ENCODE assay signal across 8 cellular contexts in the genomic region with DNA sequence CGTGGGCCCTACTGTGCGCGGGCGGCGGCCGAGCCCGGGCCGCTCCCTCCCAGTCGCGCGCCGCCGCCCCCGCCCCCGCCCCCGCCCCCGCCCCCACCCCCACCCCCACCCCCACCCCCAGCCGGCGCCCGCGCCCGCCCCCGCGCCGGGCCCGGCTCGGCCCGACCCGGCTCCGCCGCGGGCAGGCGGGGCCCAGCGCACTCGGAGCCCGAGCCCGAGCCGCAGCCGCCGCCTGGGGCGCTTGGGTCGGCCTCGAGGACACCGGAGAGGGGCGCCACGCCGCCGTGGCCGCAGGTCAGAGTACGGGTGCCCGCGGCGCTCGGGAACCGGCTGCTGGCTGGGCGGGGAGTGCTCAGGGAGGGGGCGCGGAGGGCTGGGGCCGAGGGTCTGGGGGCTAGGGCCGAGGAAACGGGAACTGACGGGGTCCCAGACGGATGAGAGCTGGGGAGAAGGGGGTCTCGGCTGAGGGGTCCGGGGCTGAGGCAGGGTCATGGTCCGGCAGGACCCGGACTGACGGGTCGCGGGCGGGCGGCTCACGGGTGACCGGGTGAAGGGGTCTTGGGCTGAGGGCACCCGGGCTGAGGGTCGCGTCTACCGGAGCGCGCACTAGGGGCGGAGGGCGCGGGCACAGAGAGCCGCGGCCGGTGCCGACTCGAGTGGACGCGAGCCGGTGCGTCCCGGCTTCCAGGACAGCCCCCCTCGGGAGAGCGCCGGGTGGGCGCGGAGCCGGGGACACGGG. TPM values are rescaled to one million over a fixed set of nuclear protein-coding genes. Genes with fewer than 3 reads are reported as not detected.
DNase-seq lines count a peak whose midpoint lies in the region; ATAC-seq and TF ChIP-seq lines count a peak whose summit lies in the region.

No MANE protein-coding gene starts in this region.

- peaks cover 4% of the 10 kb centered on the region for H3K9me3 Mint-ChIP-seq in activated CD8-positive, alpha-beta T cell treated with anti-CD3 and anti-CD28 coated beads for 36 hours
- H3K9me3 Mint-ChIP-seq in activated CD8-positive, alpha-beta T cell treated with anti-CD3 and anti-CD28 coated beads, Interleukin-2, amount 10 ng/mL, durations not matched to agents 7 days and 5 days (ENCODE audit: insufficient read depth): no peaks in the 10 kb centered on the region
- no peaks in the 10 kb centered on the region for H3K9me3 Mint-ChIP-seq in T-helper 1 cell treated with Interleukin-12 subunit alpha and Interleukin-12 subunit beta and Interleukin-4 antibody, amounts not matched to agents 30 μg/mL and 1 μg/mL, for 36 hours
- H3K9me3 Mint-ChIP-seq in neural progenitor cell: peaks cover 2% of the 10 kb centered on the region

- H3K27me3 Mint-ChIP-seq in activated CD8-positive, alpha-beta T cell treated with anti-CD3 and anti-CD28 coated beads for 36 hours: peaks cover 52% of the 10 kb centered on the region
- peaks cover 49% of the 10 kb centered on the region for H3K27me3 Mint-ChIP-seq in activated CD8-positive, alpha-beta T cell treated with anti-CD3 and anti-CD28 coated beads, Interleukin-2, amount 10 ng/mL, durations not matched to agents 7 days and 5 days (ENCODE audit: low read depth)
- H3K27me3 Mint-ChIP-seq in T-helper 1 cell treated with Interleukin-12 subunit alpha and Interleukin-12 subunit beta and Interleukin-4 antibody, amounts not matched to agents 30 μg/mL and 1 μg/mL, for 36 hours (ENCODE audit: low read depth): peaks cover 66% of the 10 kb centered on the region
- H3K27me3 Mint-ChIP-seq in neural progenitor cell (ENCODE audit: insufficient read depth, low read depth): peaks cover 25% of the 10 kb centered on the region

- H3K4me2 ChIP-seq in neural progenitor cell: peak overlapping the region; percentile 97

- H4K20me1 ChIP-seq in neural progenitor cell (ENCODE audit: low read depth): peaks cover 4% of the 10 kb centered on the region

- no peak overlapping the region for H3K9ac ChIP-seq in neural progenitor cell

- peak overlapping the region; percentile 73 for H3K4me3 ChIP-seq in neural progenitor cell

- no peaks in the 10 kb centered on the region for H3K79me2 ChIP-seq in neural progenitor cell (ENCODE audit: low read depth)

- H3K27me3 ChIP-seq in neural progenitor cell: peaks cover 92% of the 10 kb centered on the region

- peaks cover 9% of the 10 kb centered on the region for H3K4me1 Mint-ChIP-seq in activated CD8-positive, alpha-beta T cell treated with anti-CD3 and anti-CD28 coated beads for 36 hours (ENCODE audit: low read depth)
- peaks cover 5% of the 10 kb centered on the region for H3K4me1 Mint-ChIP-seq in activated CD8-positive, alpha-beta T cell treated with anti-CD3 and anti-CD28 coated beads, Interleukin-2, amount 10 ng/mL, durations not matched to agents 7 days and 5 days (ENCODE audit: low read depth)
- peaks cover 4% of the 10 kb centered on the region for H3K4me1 Mint-ChIP-seq in T-helper 1 cell treated with Interleukin-12 subunit alpha and Interleukin-12 subunit beta and Interleukin-4 antibody, amounts not matched to agents 30 μg/mL and 1 μg/mL, for 36 hours (ENCODE audit: low read depth)
- peaks cover 5% of the 10 kb centered on the region for H3K4me1 Mint-ChIP-seq in neural progenitor cell

- H3K4me1 ChIP-seq in neural progenitor cell: no peaks in the 10 kb centered on the region

- peak; percentile 57 for ATAC-seq in activated CD8-positive, alpha-beta T cell treated with anti-CD3 and anti-CD28 coated beads for 36 hours
- no peak for ATAC-seq in activated CD8-positive, alpha-beta T cell treated with anti-CD3 and anti-CD28 coated beads, Interleukin-2, amount 10 ng/mL, durations not matched to agents 7 days and 5 days
- ATAC-seq in GM21723 (IDR thresholded peaks at IDR 0.05; ENCODE audit: unreplicated experiment): no peak

- no peaks in the 10 kb centered on the region for H3K9me3 ChIP-seq in neural progenitor cell (ENCODE audit: low read depth)

- peaks cover 1% of the 10 kb centered on the region for H3K36me3 Mint-ChIP-seq in activated CD8-positive, alpha-beta T cell treated with anti-CD3 and anti-CD28 coated beads for 36 hours (ENCODE audit: low read depth)
- no peaks in the 10 kb centered on the region for H3K36me3 Mint-ChIP-seq in activated CD8-positive, alpha-beta T cell treated with anti-CD3 and anti-CD28 coated beads, Interleukin-2, amount 10 ng/mL, durations not matched to agents 7 days and 5 days (ENCODE audit: low read depth)
- H3K36me3 Mint-ChIP-seq in T-helper 1 cell treated with Interleukin-12 subunit alpha and Interleukin-12 subunit beta and Interleukin-4 antibody, amounts not matched to agents 30 μg/mL and 1 μg/mL, for 36 hours (ENCODE audit: low read depth): no peaks in the 10 kb centered on the region
- H3K36me3 Mint-ChIP-seq in neural progenitor cell: no peaks in the 10 kb centered on the region

- intact Hi-C loops in activated CD8-positive, alpha-beta T cell treated with anti-CD3 and anti-CD28 coated beads for 36 hours (cut with micrococcal nuclease): no loop called here

- peak overlapping the region; percentile 54 for H3K4me3 Mint-ChIP-seq in activated CD8-positive, alpha-beta T cell treated with anti-CD3 and anti-CD28 coated beads for 36 hours
- H3K4me3 Mint-ChIP-seq in activated CD8-positive, alpha-beta T cell treated with anti-CD3 and anti-CD28 coated beads, Interleukin-2, amount 10 ng/mL, durations not matched to agents 7 days and 5 days: no peak overlapping the region
- peak overlapping the region; percentile 34 for H3K4me3 Mint-ChIP-seq in T-helper 1 cell treated with Interleukin-12 subunit alpha and Interleukin-12 subunit beta and Interleukin-4 antibody, amounts not matched to agents 30 μg/mL and 1 μg/mL, for 36 hours
- H3K4me3 Mint-ChIP-seq in neural progenitor cell: peak overlapping the region; percentile 89

- peak; percentile 12 for DNase-seq in activated CD8-positive, alpha-beta T cell treated with anti-CD3 and anti-CD28 coated beads for 36 hours
- no peak for DNase-seq in activated CD8-positive, alpha-beta T cell treated with anti-CD3 and anti-CD28 coated beads, Interleukin-2, amount 10 ng/mL, durations not matched to agents 7 days and 5 days
- peak; percentile 43 for DNase-seq in fibroblast of peridontal ligament (ENCODE audit: extremely low read depth)
- DNase-seq in neural progenitor cell (ENCODE audit: low spot score): peak; percentile 78
- DNase-seq in DMS114 treated with DMSO at 0.1 percent for 48 hours (lab: John Stamatoyannopoulos, UW; ENCODE audit: unreplicated experiment): no peak
- no peak for DNase-seq in NAMALWA (ENCODE audit: low spot score)

- POLR2A ChIA-PET in activated CD8-positive, alpha-beta T cell treated with anti-CD3 and anti-CD28 coated beads for 36 hours (lab: Charles Lee): no interaction called here
- POLR2A ChIA-PET in activated CD8-positive, alpha-beta T cell treated with anti-CD3 and anti-CD28 coated beads, Interleukin-2, amount 10 ng/mL, durations not matched to agents 7 days and 5 days (lab: Charles Lee): no interaction called here

- H3K36me3 ChIP-seq in neural progenitor cell: no peaks in the 10 kb centered on the region

- peak overlapping the region; percentile 93 for H2AFZ ChIP-seq in neural progenitor cell (replicated peaks)

- CTCF ChIA-PET in activated CD8-positive, alpha-beta T cell treated with anti-CD3 and anti-CD28 coated beads for 36 hours (lab: Charles Lee): no interaction called here
- CTCF ChIA-PET in activated CD8-positive, alpha-beta T cell treated with anti-CD3 and anti-CD28 coated beads, Interleukin-2, amount 10 ng/mL, durations not matched to agents 7 days and 5 days (lab: Charles Lee): no interaction called here

- H3F3A ChIP-seq in neural progenitor cell (ENCODE audit: low read depth): peaks cover 7% of the 10 kb centered on the region

- H3K27ac ChIP-seq in neural progenitor cell: no peak overlapping the region

- H3K27ac Mint-ChIP-seq in activated CD8-positive, alpha-beta T cell treated with anti-CD3 and anti-CD28 coated beads for 36 hours: no peak overlapping the region
- no peak overlapping the region for H3K27ac Mint-ChIP-seq in activated CD8-positive, alpha-beta T cell treated with anti-CD3 and anti-CD28 coated beads, Interleukin-2, amount 10 ng/mL, durations not matched to agents 7 days and 5 days
- no peak overlapping the region for H3K27ac Mint-ChIP-seq in T-helper 1 cell treated with Interleukin-12 subunit alpha and Interleukin-12 subunit beta and Interleukin-4 antibody, amounts not matched to agents 30 μg/mL and 1 μg/mL, for 36 hours
- no peak overlapping the region for H3K27ac Mint-ChIP-seq in neural progenitor cell

- no peak for TF ChIP-seq CTCF in activated CD8-positive, alpha-beta T cell treated with anti-CD3 and anti-CD28 coated beads for 36 hours (IDR thresholded peaks at IDR 0.05)
- no peak for TF ChIP-seq CTCF in neural progenitor cell (IDR thresholded peaks at IDR 0.05)

RNA-seq across cellular contexts. Expression of a gene that starts 1.0 kb away (rescaled TPM):
- total RNA-seq in activated CD8-positive, alpha-beta T cell treated with anti-CD3 and anti-CD28 coated beads for 36 hours: under 1 TPM; 0.41 to 0.63 TPM
- not detected for total RNA-seq in activated CD8-positive, alpha-beta T cell treated with anti-CD3 and anti-CD28 coated beads, Interleukin-2, amount 10 ng/mL, durations not matched to agents 7 days and 5 days
- total RNA-seq in neural progenitor cell (ENCODE audit: low replicate concordance): 0.50 TPM in 1 of 2 replicates, not detected in the other

Comparison
In these comparisons a context has a peak if more than half of its experiments do, and no peak if none do; other contexts are left out.
1. DNase-seq: peak in activated CD8-positive, alpha-beta T cell treated with anti-CD3 and anti-CD28 coated beads for 36 hours (single experiment), fibroblast of peridontal ligament (single experiment) and neural progenitor cell (single experiment); none in activated CD8-positive, alpha-beta T cell treated with anti-CD3 and anti-CD28 coated beads, Interleukin-2, amount 10 ng/mL, durations not matched to agents 7 days and 5 days (single experiment), DMS114 treated with DMSO at 0.1 percent for 48 hours (single experiment) and NAMALWA (single experiment).